Comparison of ENCODE assay signal across 15 cellular contexts in genomic region chr10:22544325-22545068, GRCh38.
A peak's percentile ranks its signal among the peaks of the same experiment; 100 is the strongest.
DNase-seq lines count a peak whose midpoint lies in the region; ATAC-seq and TF ChIP-seq lines count a peak whose summit lies in the region.
"Had no signal": no experiment of that assay in that cellular context is flagged by ENCODE, and none has a peak within 500 bp of the region (broad histone marks: within the 10 kb centered on the region; RNA-seq: fewer than 3 reads in every experiment).

No MANE protein-coding gene starts in this region.

- DNase-seq in DMS53 (lab: John Stamatoyannopoulos, UW) (peak; percentile 34), DMS53 treated with DMSO at 0.1 percent for 48 hours (lab: John Stamatoyannopoulos, UW; ENCODE audit: unreplicated experiment) (no peak), WTC11 (ENCODE audit: low spot score) (no peak), naive B cell (no peak), SW480 (ENCODE audit: low spot score) (no peak)
- DNase-seq in CD8-positive, alpha-beta T cell, result no peak
- DNase-seq: activated CD8-positive, alpha-beta memory T cell treated with anti-CD3 and anti-CD28 coated beads for 24 hours; Karpas-422; kidney glomerular epithelial cell; NCI-H187; stimulated activated CD4-positive, alpha-beta T cell treated with anti-CD3 and anti-CD28 coated beads, Interleukin-2, amount 100 ng/mL, for 48 hours had no signal

- peak; percentile 71 for ATAC-seq in CD8-positive, alpha-beta T cell
- no peak for ATAC-seq in WTC11
- no peak for ATAC-seq in naive B cell (ENCODE audit: low read depth in 2 of 2)
- ATAC-seq in GM19467 (IDR thresholded peaks at IDR 0.05; ENCODE audit: unreplicated experiment), result no peak
- ATAC-seq in GM21717 (IDR thresholded peaks at IDR 0.05; ENCODE audit: unreplicated experiment), result no peak

- H3K4me1 Mint-ChIP-seq in CD8-positive, alpha-beta T cell (ENCODE audit: low read depth), result peaks cover 26% of the 10 kb centered on the region
- H3K4me1 Mint-ChIP-seq in WTC11 (peaks cover 3% of the 10 kb centered on the region; the same call in 1 of the 2 replicates), naive B cell (peaks cover 0 to 4% (median 0%) of the 10 kb centered on the region in 3 donors)

- peaks cover 93% of the 10 kb centered on the region for H3K36me3 Mint-ChIP-seq in CD8-positive, alpha-beta T cell
- H3K36me3 Mint-ChIP-seq in WTC11 (peaks cover 61% of the 10 kb centered on the region), naive B cell (peaks cover 18 to 32% of the 10 kb centered on the region in 2 donors)

- H3K27ac ChIP-seq in CD8-positive, alpha-beta T cell (ENCODE audit: low read depth, low read length), result no peak overlapping the region
- H3K27ac ChIP-seq: 22Rv1, epithelial cell of prostate had no signal

- H3K27ac Mint-ChIP-seq in CD8-positive, alpha-beta T cell, result peak overlapping the region; percentile 88
- H3K27ac Mint-ChIP-seq in WTC11 (peak overlapping the region; percentile 67), naive B cell (peak overlapping the region in 4 of 6 donors; percentile 32 to 70 (median 45))

- H3K4me3 Mint-ChIP-seq in CD8-positive, alpha-beta T cell, result no peak overlapping the region
- no peak overlapping the region for H3K4me3 Mint-ChIP-seq in WTC11
- no peak overlapping the region for H3K4me3 Mint-ChIP-seq in naive B cell

- POLR2A ChIA-PET in CD8-positive, alpha-beta T cell (lab: Charles Lee), result interaction anchor here (0.9 kb wide), 1 partner anchor 107 kb away, joined by 3 read pairs; no protein-coding TSS in a partner anchor
- POLR2A ChIA-PET in WTC11 (lab: Charles Lee), result no interaction called here

- peaks cover 15% of the 10 kb centered on the region for H3K4me1 ChIP-seq in CD8-positive, alpha-beta T cell (ENCODE audit: insufficient read depth, low read length)

- H3K27me3 ChIP-seq in CD8-positive, alpha-beta T cell (ENCODE audit: insufficient read depth, low read length), result no peaks in the 10 kb centered on the region

- intact Hi-C loops in CD8-positive, alpha-beta T cell (cut with DNase I, micrococcal nuclease), result no loop called here

- CTCF ChIA-PET in CD8-positive, alpha-beta T cell (lab: Charles Lee), result no interaction called here
- CTCF ChIA-PET in WTC11 (lab: Charles Lee), result no interaction called here

- H3K9me3 ChIP-seq in CD8-positive, alpha-beta T cell (ENCODE audit: low read length), result no peaks in the 10 kb centered on the region

- H3K36me3 ChIP-seq in CD8-positive, alpha-beta T cell (ENCODE audit: insufficient read depth, low read length), result peaks cover 57% of the 10 kb centered on the region

- no peak overlapping the region for H3K4me3 ChIP-seq in CD8-positive, alpha-beta T cell (ENCODE audit: low read depth, low read length)

- no peaks in the 10 kb centered on the region for H3K9me3 Mint-ChIP-seq in CD8-positive, alpha-beta T cell
- H3K9me3 Mint-ChIP-seq in WTC11 (no peaks in the 10 kb centered on the region), naive B cell (no peaks in the 10 kb centered on the region)

- no peaks in the 10 kb centered on the region for H3K27me3 Mint-ChIP-seq in CD8-positive, alpha-beta T cell (ENCODE audit: low read depth)
- H3K27me3 Mint-ChIP-seq in WTC11 (ENCODE audit: low read depth) (no peaks in the 10 kb centered on the region), naive B cell (no peaks in the 10 kb centered on the region)

- no peak for TF ChIP-seq CTCF in CD8-positive, alpha-beta T cell (IDR thresholded peaks at IDR 0.05)
- no peak for TF ChIP-seq CTCF in WTC11 (IDR thresholded peaks at IDR 0.05)

TF ChIP-seq in WTC11, 78 proteins besides CTCF, POLR2A, EP300 and RAD21:
- TF ChIP-seq MXD4 (CRISPR knock-in tag; IDR thresholded peaks at IDR 0.05; ENCODE audit: borderline replicate concordance) (no peak), TP53 (CRISPR knock-in tag; IDR thresholded peaks at IDR 0.05) (no peak), ZNF138 (CRISPR knock-in tag; conservative IDR thresholded peaks at IDR 0.05) (no peak), AFF4 (CRISPR knock-in tag; IDR thresholded peaks at IDR 0.05; ENCODE audit: borderline replicate concordance) (no peak), USF2 (CRISPR knock-in tag; IDR thresholded peaks at IDR 0.05) (no peak), ZNF425 (CRISPR knock-in tag; conservative IDR thresholded peaks at IDR 0.05) (no peak), GABPB1 (CRISPR knock-in tag; IDR thresholded peaks at IDR 0.05) (no peak), E2F4 (CRISPR knock-in tag; IDR thresholded peaks at IDR 0.05; ENCODE audit: borderline replicate concordance, low read depth) (no peak), GRHL2 (CRISPR knock-in tag; IDR thresholded peaks at IDR 0.05; ENCODE audit: insufficient replicate concordance, severe bottlenecking) (no peak), ZNF263 (CRISPR knock-in tag; IDR thresholded peaks at IDR 0.05; ENCODE audit: low read depth) (no peak)
